2 cellular contexts compared by ENCODE assay signal in the genomic region with DNA sequence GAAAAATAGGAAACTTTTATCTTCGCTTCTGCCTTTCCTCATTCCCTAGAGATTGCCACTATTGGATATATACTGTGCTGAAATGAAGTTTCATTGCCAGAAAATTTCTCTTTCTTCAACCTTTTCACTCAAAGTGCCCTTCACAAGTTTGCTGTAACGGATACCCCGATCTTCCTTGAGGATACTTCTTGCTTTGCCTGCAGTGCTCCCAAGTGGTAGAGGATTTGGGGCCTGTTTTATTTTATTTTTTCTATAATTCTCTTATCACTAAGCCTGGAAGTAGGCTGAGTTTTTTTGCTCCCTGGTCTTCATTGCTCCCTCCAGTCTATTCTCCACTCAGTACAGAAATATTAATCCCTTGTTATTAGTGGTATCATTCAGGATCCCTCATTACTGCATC.
TF ChIP-seq lines count a peak whose summit lies in the region.

No MANE protein-coding gene starts in this region.

TF ChIP-seq in Ishikawa, 13 proteins besides CTCF, POLR2A, EP300 and RAD21:
- TF ChIP-seq, protein P1, sequence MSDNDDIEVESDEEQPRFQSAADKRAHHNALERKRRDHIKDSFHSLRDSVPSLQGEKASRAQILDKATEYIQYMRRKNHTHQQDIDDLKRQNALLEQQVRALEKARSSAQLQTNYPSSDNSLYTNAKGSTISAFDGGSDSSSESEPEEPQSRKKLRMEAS (IDR thresholded peaks at IDR 0.05) = no peak

TF ChIP-seq in H1, 55 proteins besides CTCF, POLR2A, EP300 and RAD21 (continued from another document):
- TF ChIP-seq SAP30 (IDR thresholded peaks at IDR 0.05; ENCODE audit: insufficient read depth, insufficient replicate concordance, low read length) (no peak), KDM1A (IDR thresholded peaks at IDR 0.05; ENCODE audit: borderline replicate concordance, low read length) (no peak), RBBP5 (IDR thresholded peaks at IDR 0.05; ENCODE audit: borderline replicate concordance, low read depth, low read length) (no peak), CBX8 (IDR thresholded peaks at IDR 0.05; ENCODE audit: borderline replicate concordance, low read depth, low read length) (no peak), NRF1 (IDR thresholded peaks at IDR 0.05; ENCODE audit: low read depth, low read length) (no peak), SRF (IDR thresholded peaks at IDR 0.05; ENCODE audit: low read depth, low read length) (no peak), KDM4A (IDR thresholded peaks at IDR 0.05; ENCODE audit: low read depth, low read length, severe bottlenecking) (no peak), KDM5A (IDR thresholded peaks at IDR 0.05; ENCODE audit: low read length) (no peak), BRCA1 (IDR thresholded peaks at IDR 0.05; ENCODE audit: low read depth, low read length) (no peak), SP1 (IDR thresholded peaks at IDR 0.05; ENCODE audit: low read depth, low read length) (no peak), JUN (IDR thresholded peaks at IDR 0.05; ENCODE audit: low read depth, low read length) (no peak), JUND (IDR thresholded peaks at IDR 0.05; ENCODE audit: low read length) (no peak), EGR1 (IDR thresholded peaks at IDR 0.05; ENCODE audit: borderline replicate concordance, low read depth, low read length) (no peak), ASH2L (IDR thresholded peaks at IDR 0.05; ENCODE audit: low read length) (no peak), CREB1 (IDR thresholded peaks at IDR 0.05) (no peak)
- TF ChIP-seq, protein P2, sequence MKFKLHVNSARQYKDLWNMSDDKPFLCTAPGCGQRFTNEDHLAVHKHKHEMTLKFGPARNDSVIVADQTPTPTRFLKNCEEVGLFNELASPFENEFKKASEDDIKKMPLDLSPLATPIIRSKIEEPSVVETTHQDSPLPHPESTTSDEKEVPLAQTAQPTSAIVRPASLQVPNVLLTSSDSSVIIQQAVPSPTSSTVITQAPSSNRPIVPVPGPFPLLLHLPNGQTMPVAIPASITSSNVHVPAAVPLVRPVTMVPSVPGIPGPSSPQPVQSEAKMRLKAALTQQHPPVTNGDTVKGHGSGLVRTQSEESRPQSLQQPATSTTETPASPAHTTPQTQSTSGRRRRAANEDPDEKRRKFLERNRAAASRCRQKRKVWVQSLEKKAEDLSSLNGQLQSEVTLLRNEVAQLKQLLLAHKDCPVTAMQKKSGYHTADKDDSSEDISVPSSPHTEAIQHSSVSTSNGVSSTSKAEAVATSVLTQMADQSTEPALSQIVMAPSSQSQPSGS (IDR thresholded peaks at IDR 0.05; ENCODE audit: low read length) = no peak
